Comparison of ENCODE assay signal across 1 cellular context in the genomic region with DNA sequence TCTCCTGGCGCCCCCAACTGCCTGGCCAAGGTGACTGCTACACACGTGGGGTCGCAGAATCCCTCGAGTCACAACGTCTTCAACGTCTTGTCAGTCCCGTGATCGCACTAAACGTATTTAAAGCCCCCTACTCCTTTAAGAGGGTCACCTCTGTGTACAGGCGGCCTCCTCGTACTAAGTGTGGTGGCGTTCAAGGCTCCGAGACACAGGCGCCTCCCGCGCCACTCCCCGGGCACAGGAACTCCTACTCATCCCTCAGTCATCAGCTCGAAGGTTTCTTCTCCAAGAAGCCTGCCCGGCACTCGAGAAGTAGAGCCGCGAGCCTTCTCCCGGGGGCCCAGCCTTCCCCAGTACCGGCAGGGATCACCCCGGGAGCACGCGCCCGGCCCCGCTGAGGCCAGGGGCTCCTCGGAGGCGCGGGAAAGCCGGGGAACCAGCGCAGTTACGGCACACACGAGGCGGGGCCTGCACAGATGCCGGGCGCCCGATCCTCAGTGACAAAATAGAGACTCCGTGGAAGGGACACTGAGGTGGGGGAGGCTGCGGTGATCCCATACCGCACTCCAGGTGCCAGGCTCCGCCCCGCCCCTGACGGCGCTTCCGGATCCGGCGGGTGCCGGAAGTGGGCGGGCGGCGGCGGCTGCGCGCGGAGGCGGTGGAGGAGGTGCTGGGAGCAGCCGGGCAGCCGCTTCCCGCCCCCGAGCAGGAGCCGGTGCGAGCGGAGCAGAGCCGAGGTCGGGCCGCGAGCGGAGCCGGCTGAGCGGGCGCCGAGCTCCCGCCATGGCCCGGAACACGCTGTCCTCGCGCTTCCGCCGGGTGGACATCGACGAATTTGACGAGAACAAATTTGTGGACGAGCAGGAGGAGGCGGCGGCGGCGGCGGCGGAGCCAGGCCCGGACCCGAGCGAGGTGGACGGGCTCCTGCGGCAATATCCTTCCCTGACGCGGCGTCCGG.
TF ChIP-seq lines count a peak whose summit lies in the region.

No MANE protein-coding gene starts in this region.

TF ChIP-seq in HepG2, 621 proteins besides CTCF, POLR2A, EP300 and RAD21 (continued from another document and continues in another):
- TF ChIP-seq, protein P1, sequence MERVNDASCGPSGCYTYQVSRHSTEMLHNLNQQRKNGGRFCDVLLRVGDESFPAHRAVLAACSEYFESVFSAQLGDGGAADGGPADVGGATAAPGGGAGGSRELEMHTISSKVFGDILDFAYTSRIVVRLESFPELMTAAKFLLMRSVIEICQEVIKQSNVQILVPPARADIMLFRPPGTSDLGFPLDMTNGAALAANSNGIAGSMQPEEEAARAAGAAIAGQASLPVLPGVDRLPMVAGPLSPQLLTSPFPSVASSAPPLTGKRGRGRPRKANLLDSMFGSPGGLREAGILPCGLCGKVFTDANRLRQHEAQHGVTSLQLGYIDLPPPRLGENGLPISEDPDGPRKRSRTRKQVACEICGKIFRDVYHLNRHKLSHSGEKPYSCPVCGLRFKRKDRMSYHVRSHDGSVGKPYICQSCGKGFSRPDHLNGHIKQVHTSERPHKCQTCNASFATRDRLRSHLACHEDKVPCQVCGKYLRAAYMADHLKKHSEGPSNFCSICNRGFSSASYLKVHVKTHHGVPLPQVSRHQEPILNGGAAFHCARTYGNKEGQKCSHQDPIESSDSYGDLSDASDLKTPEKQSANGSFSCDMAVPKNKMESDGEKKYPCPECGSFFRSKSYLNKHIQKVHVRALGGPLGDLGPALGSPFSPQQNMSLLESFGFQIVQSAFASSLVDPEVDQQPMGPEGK (CRISPR knock-in tag; IDR thresholded peaks at IDR 0.05), result peak; percentile 25
- TF ChIP-seq PHF21A (CRISPR knock-in tag; IDR thresholded peaks at IDR 0.05) (no peak), CHD2 (IDR thresholded peaks at IDR 0.05; ENCODE audit: low read depth, low read length) (no peak), ZNF768 (CRISPR knock-in tag; IDR thresholded peaks at IDR 0.05) (peak; percentile 18; the same call in 1 of the 2 replicates), SP1 (IDR thresholded peaks at IDR 0.05) (no peak), SP1 (CRISPR knock-in tag; IDR thresholded peaks at IDR 0.05) (peak; percentile 87), KAT8 (CRISPR knock-in tag; IDR thresholded peaks at IDR 0.05) (peak; percentile 86), ZNF430 (CRISPR knock-in tag; IDR thresholded peaks at IDR 0.05) (peak; percentile 73; the same call in 1 of the 2 replicates), ATF7 (IDR thresholded peaks at IDR 0.05) (no peak), ATF7 (CRISPR knock-in tag; IDR thresholded peaks at IDR 0.05) (no peak), SRSF4 (IDR thresholded peaks at IDR 0.05; ENCODE audit: low read depth, low read length, poor library complexity, severe bottlenecking) (no peak), CEBPG (CRISPR knock-in tag; IDR thresholded peaks at IDR 0.05) (0 out of 2 replicates have a peak, but pooled peaks have one; percentile 6), NFE2 (CRISPR knock-in tag; IDR thresholded peaks at IDR 0.05) (no peak), ETV6 (CRISPR knock-in tag; conservative IDR thresholded peaks at IDR 0.05) (peak; percentile 4; the same call in 1 of the 2 replicates), RNF2 (conservative IDR thresholded peaks at IDR 0.05; ENCODE audit: low read depth) (0 out of 2 replicates have a peak, but pooled peaks have one; percentile 67), BCL6 (CRISPR knock-in tag; IDR thresholded peaks at IDR 0.05) (peak; percentile 58; the same call in 1 of the 2 replicates), KDM5B (CRISPR knock-in tag; IDR thresholded peaks at IDR 0.05; ENCODE audit: borderline replicate concordance) (peak; percentile 81; the same call in 1 of the 2 replicates), ASH2L (IDR thresholded peaks at IDR 0.05; ENCODE audit: insufficient read length, low read depth, low read length) (peak; percentile 40), ZNF674 (CRISPR knock-in tag; IDR thresholded peaks at IDR 0.05; ENCODE audit: low read depth) (no peak), TCF7L2 (IDR thresholded peaks at IDR 0.05; ENCODE audit: low read depth, low read length) (no peak), ZNF124 (CRISPR knock-in tag; IDR thresholded peaks at IDR 0.05) (0 out of 2 replicates have a peak, but pooled peaks have one; percentile 29), ZFYVE20 (CRISPR knock-in tag; IDR thresholded peaks at IDR 0.05; ENCODE audit: borderline replicate concordance, low read depth) (0 out of 2 replicates have a peak, but pooled peaks have one; percentile 52), SNAPC2 (CRISPR knock-in tag; IDR thresholded peaks at IDR 0.05) (0 out of 2 replicates have a peak, but pooled peaks have one; percentile 67), GABPA (IDR thresholded peaks at IDR 0.05; ENCODE audit: low read depth, low read length) (peak; percentile 99), GABPA (CRISPR knock-in tag; IDR thresholded peaks at IDR 0.05; ENCODE audit: low read depth) (peak; percentile 89), MZF1 (CRISPR knock-in tag; IDR thresholded peaks at IDR 0.05; ENCODE audit: borderline replicate concordance) (no peak), ZNF205 (CRISPR knock-in tag; IDR thresholded peaks at IDR 0.05) (0 out of 2 replicates have a peak, but pooled peaks have one; percentile 15), NFIC (IDR thresholded peaks at IDR 0.05; ENCODE audit: low read length) (no peak), ZBTB38 (CRISPR knock-in tag; IDR thresholded peaks at IDR 0.05) (no peak; the same call in 1 of the 2 replicates), ZFP37 (CRISPR knock-in tag; IDR thresholded peaks at IDR 0.05; ENCODE audit: borderline replicate concordance) (no peak), ZBTB3 (CRISPR knock-in tag; IDR thresholded peaks at IDR 0.05; ENCODE audit: borderline replicate concordance, low read depth) (0 out of 2 replicates have a peak, but pooled peaks have one; percentile 28)
- TF ChIP-seq, protein P2, sequence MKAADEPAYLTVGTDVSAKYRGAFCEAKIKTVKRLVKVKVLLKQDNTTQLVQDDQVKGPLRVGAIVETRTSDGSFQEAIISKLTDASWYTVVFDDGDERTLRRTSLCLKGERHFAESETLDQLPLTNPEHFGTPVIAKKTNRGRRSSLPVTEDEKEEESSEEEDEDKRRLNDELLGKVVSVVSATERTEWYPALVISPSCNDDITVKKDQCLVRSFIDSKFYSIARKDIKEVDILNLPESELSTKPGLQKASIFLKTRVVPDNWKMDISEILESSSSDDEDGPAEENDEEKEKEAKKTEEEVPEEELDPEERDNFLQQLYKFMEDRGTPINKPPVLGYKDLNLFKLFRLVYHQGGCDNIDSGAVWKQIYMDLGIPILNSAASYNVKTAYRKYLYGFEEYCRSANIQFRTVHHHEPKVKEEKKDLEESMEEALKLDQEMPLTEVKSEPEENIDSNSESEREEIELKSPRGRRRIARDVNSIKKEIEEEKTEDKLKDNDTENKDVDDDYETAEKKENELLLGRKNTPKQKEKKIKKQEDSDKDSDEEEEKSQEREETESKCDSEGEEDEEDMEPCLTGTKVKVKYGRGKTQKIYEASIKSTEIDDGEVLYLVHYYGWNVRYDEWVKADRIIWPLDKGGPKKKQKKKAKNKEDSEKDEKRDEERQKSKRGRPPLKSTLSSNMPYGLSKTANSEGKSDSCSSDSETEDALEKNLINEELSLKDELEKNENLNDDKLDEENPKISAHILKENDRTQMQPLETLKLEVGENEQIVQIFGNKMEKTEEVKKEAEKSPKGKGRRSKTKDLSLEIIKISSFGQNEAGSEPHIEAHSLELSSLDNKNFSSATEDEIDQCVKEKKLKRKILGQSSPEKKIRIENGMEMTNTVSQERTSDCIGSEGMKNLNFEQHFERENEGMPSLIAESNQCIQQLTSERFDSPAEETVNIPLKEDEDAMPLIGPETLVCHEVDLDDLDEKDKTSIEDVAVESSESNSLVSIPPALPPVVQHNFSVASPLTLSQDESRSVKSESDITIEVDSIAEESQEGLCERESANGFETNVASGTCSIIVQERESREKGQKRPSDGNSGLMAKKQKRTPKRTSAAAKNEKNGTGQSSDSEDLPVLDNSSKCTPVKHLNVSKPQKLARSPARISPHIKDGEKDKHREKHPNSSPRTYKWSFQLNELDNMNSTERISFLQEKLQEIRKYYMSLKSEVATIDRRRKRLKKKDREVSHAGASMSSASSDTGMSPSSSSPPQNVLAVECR (CRISPR knock-in tag; IDR thresholded peaks at IDR 0.05; ENCODE audit: borderline replicate concordance), result peak; percentile 86
- TF ChIP-seq, protein P3, sequence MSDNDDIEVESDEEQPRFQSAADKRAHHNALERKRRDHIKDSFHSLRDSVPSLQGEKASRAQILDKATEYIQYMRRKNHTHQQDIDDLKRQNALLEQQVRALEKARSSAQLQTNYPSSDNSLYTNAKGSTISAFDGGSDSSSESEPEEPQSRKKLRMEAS (IDR thresholded peaks at IDR 0.05), result peak; percentile 68
- TF ChIP-seq, protein P4, sequence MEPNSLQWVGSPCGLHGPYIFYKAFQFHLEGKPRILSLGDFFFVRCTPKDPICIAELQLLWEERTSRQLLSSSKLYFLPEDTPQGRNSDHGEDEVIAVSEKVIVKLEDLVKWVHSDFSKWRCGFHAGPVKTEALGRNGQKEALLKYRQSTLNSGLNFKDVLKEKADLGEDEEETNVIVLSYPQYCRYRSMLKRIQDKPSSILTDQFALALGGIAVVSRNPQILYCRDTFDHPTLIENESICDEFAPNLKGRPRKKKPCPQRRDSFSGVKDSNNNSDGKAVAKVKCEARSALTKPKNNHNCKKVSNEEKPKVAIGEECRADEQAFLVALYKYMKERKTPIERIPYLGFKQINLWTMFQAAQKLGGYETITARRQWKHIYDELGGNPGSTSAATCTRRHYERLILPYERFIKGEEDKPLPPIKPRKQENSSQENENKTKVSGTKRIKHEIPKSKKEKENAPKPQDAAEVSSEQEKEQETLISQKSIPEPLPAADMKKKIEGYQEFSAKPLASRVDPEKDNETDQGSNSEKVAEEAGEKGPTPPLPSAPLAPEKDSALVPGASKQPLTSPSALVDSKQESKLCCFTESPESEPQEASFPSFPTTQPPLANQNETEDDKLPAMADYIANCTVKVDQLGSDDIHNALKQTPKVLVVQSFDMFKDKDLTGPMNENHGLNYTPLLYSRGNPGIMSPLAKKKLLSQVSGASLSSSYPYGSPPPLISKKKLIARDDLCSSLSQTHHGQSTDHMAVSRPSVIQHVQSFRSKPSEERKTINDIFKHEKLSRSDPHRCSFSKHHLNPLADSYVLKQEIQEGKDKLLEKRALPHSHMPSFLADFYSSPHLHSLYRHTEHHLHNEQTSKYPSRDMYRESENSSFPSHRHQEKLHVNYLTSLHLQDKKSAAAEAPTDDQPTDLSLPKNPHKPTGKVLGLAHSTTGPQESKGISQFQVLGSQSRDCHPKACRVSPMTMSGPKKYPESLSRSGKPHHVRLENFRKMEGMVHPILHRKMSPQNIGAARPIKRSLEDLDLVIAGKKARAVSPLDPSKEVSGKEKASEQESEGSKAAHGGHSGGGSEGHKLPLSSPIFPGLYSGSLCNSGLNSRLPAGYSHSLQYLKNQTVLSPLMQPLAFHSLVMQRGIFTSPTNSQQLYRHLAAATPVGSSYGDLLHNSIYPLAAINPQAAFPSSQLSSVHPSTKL (CRISPR knock-in tag; IDR thresholded peaks at IDR 0.05), result no peak
- TF ChIP-seq, protein P5, sequence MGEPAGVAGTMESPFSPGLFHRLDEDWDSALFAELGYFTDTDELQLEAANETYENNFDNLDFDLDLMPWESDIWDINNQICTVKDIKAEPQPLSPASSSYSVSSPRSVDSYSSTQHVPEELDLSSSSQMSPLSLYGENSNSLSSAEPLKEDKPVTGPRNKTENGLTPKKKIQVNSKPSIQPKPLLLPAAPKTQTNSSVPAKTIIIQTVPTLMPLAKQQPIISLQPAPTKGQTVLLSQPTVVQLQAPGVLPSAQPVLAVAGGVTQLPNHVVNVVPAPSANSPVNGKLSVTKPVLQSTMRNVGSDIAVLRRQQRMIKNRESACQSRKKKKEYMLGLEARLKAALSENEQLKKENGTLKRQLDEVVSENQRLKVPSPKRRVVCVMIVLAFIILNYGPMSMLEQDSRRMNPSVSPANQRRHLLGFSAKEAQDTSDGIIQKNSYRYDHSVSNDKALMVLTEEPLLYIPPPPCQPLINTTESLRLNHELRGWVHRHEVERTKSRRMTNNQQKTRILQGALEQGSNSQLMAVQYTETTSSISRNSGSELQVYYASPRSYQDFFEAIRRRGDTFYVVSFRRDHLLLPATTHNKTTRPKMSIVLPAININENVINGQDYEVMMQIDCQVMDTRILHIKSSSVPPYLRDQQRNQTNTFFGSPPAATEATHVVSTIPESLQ (CRISPR knock-in tag; conservative IDR thresholded peaks at IDR 0.05), result no peak
- TF ChIP-seq, protein P6, sequence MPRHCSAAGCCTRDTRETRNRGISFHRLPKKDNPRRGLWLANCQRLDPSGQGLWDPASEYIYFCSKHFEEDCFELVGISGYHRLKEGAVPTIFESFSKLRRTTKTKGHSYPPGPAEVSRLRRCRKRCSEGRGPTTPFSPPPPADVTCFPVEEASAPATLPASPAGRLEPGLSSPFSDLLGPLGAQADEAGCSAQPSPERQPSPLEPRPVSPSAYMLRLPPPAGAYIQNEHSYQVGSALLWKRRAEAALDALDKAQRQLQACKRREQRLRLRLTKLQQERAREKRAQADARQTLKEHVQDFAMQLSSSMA (CRISPR knock-in tag; IDR thresholded peaks at IDR 0.05), result 0 out of 2 replicates have a peak, but pooled peaks have one; percentile 46
- TF ChIP-seq, protein P7, sequence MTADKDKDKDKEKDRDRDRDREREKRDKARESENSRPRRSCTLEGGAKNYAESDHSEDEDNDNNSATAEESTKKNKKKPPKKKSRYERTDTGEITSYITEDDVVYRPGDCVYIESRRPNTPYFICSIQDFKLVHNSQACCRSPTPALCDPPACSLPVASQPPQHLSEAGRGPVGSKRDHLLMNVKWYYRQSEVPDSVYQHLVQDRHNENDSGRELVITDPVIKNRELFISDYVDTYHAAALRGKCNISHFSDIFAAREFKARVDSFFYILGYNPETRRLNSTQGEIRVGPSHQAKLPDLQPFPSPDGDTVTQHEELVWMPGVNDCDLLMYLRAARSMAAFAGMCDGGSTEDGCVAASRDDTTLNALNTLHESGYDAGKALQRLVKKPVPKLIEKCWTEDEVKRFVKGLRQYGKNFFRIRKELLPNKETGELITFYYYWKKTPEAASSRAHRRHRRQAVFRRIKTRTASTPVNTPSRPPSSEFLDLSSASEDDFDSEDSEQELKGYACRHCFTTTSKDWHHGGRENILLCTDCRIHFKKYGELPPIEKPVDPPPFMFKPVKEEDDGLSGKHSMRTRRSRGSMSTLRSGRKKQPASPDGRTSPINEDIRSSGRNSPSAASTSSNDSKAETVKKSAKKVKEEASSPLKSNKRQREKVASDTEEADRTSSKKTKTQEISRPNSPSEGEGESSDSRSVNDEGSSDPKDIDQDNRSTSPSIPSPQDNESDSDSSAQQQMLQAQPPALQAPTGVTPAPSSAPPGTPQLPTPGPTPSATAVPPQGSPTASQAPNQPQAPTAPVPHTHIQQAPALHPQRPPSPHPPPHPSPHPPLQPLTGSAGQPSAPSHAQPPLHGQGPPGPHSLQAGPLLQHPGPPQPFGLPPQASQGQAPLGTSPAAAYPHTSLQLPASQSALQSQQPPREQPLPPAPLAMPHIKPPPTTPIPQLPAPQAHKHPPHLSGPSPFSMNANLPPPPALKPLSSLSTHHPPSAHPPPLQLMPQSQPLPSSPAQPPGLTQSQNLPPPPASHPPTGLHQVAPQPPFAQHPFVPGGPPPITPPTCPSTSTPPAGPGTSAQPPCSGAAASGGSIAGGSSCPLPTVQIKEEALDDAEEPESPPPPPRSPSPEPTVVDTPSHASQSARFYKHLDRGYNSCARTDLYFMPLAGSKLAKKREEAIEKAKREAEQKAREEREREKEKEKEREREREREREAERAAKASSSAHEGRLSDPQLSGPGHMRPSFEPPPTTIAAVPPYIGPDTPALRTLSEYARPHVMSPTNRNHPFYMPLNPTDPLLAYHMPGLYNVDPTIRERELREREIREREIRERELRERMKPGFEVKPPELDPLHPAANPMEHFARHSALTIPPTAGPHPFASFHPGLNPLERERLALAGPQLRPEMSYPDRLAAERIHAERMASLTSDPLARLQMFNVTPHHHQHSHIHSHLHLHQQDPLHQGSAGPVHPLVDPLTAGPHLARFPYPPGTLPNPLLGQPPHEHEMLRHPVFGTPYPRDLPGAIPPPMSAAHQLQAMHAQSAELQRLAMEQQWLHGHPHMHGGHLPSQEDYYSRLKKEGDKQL (CRISPR knock-in tag; IDR thresholded peaks at IDR 0.05; ENCODE audit: low read depth), result peak; percentile 17; the same call in 1 of the 2 replicates
